Comparison of ENCODE assay signal across 10 cellular contexts in the genomic region with DNA sequence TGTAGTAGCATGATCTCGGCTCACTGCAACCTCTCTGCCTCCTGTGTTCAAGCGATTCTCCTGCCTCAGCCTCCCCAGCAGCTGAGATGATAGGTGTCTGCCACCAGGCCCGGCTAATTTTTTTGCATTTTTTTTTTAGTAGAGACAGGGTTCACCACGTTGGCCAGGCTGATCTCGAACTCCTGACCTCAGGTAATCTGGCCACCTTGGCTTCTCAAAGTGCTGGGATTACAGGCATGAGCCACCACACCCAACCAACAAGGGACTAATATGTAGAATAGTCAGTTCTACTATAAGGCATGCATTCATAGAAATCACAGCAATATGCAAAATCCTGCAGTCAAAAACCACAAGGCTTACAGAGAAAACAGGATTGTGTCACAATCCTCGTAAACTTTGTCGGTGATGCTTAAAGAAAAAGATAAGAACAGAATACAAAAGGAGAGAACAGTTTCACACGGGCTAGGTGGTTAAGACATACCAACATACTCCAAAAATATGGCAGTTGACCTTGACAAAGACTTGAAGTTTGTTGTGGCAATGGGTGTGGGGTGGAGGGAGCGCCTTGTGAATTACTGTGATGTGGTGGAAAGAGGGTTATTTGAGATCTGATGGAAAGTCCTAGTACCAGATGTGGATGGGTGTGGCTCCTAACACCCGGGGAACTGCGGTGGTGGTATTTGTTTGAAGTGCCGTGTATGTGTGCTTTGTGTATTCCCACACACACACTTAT. TPM values are rescaled to one million over a fixed set of nuclear protein-coding genes. Genes with fewer than 3 reads are reported as not detected.
DNase-seq lines count a peak whose midpoint lies in the region; ATAC-seq and TF ChIP-seq lines count a peak whose summit lies in the region.
"Had no signal": no experiment of that assay in that cellular context is flagged by ENCODE, and none has a peak within 500 bp of the region (broad histone marks: within the 10 kb centered on the region; RNA-seq: fewer than 3 reads in every experiment).

No MANE protein-coding gene starts in this region.

- no peak for ATAC-seq in GM18907 (IDR thresholded peaks at IDR 0.05; ENCODE audit: unreplicated experiment)
- ATAC-seq in Right ventricle myocardium inferior, result no peak
- ATAC-seq: Panc1 had no signal

- intact Hi-C loops in vagina (cut with DNase I), result no loop called here
- intact Hi-C loops in Right ventricle myocardium inferior (cut with DNase I), result loop anchor here (10.0 kb wide), 1 partner anchor 343 kb away; no protein-coding TSS in a partner anchor

- H3K4me1 ChIP-seq in vagina, result peaks cover 42% of the 10 kb centered on the region

- no peaks in the 10 kb centered on the region for H3K36me3 ChIP-seq in vagina

- H3K27me3 ChIP-seq in vagina, result no peaks in the 10 kb centered on the region

- peak overlapping the region; percentile 15 for H3K27ac ChIP-seq in vagina

- DNase-seq in stimulated activated CD4-positive, alpha-beta T cell treated with anti-CD3 and anti-CD28 coated beads, Interleukin-1b, Interleukin-23, amount 100 ng/mL, for 48 hours, result peak; percentile 64
- no peak for DNase-seq in stimulated activated CD4-positive, alpha-beta T cell treated with anti-CD3 and anti-CD28 coated beads, Interleukin-12 subunit alpha, Interleukin-12 subunit beta, amount 100 ng/mL, for 4 hours
- peak; percentile 69 for DNase-seq in activated T-cell treated with anti-CD3 and anti-CD28 coated beads, Interleukin-2, amount 50 U/mL, for 1 hour
- DNase-seq in fibroblast of villous mesenchyme (ENCODE audit: low read depth), result peak; percentile 91
- DNase-seq in vagina (ENCODE audit: extremely low spot score in 2 of 2), result no peak
- no peak for DNase-seq in NCI-H526 treated with DMSO at 0.1 percent for 48 hours (lab: John Stamatoyannopoulos, UW)
- DNase-seq in Right ventricle myocardium inferior (ENCODE audit: missing footprints), result no peak
- DNase-seq: mesendoderm had no signal

- no peak for TF ChIP-seq POLR2A in vagina (IDR thresholded peaks at IDR 0.05)

- TF ChIP-seq CTCF in fibroblast of villous mesenchyme (IDR thresholded peaks at IDR 0.05; ENCODE audit: insufficient read depth, low read depth, low read length) (no peak), vagina (IDR thresholded peaks at IDR 0.05) (no peak)

- H3K4me3 ChIP-seq in fibroblast of villous mesenchyme (ENCODE audit: low read depth, low read length) (no peak overlapping the region), vagina (no peak overlapping the region)

- no peaks in the 10 kb centered on the region for H3K9me3 ChIP-seq in vagina

RNA-seq across cellular contexts. Expression of a gene that starts 12.5 kb away (rescaled TPM):
- 76.9 and 101 TPM in 2 replicates for total RNA-seq in fibroblast of villous mesenchyme
- total RNA-seq in vagina, result 72.2 TPM
- total RNA-seq in Right ventricle myocardium inferior, result 49.6 TPM

RNA-seq across cellular contexts. Expression of a gene that starts 13.2 kb away (rescaled TPM):
- 0.32 and 0.43 TPM in 2 replicates for total RNA-seq in fibroblast of villous mesenchyme
- total RNA-seq in vagina, result 5.4 TPM
- total RNA-seq in Right ventricle myocardium inferior, result 0.76 TPM

RNA-seq across cellular contexts. Expression of a gene that starts 23.1 kb away (rescaled TPM):
- 3.0 and 3.9 TPM in 2 replicates for total RNA-seq in fibroblast of villous mesenchyme
- total RNA-seq in vagina, result 15.5 TPM
- 14.5 TPM for total RNA-seq in Right ventricle myocardium inferior

RNA-seq across cellular contexts. Expression of a gene that starts 40.1 kb away (rescaled TPM):
- 115 and 162 TPM in 2 replicates for total RNA-seq in fibroblast of villous mesenchyme
- total RNA-seq in vagina, result 22.6 TPM
- 7.4 TPM for total RNA-seq in Right ventricle myocardium inferior

RNA-seq across cellular contexts. Expression of a gene that starts 55.4 kb away (rescaled TPM):
- total RNA-seq in fibroblast of villous mesenchyme, result 39.7 and 44.8 TPM in 2 replicates
- total RNA-seq in vagina, result 166 TPM
- total RNA-seq in Right ventricle myocardium inferior, result 105 TPM

Comparison
In these comparisons a context has a peak if more than half of its experiments do, and no peak if none do; other contexts are left out.
1. DNase-seq: peak in stimulated activated CD4-positive, alpha-beta T cell treated with anti-CD3 and anti-CD28 coated beads, Interleukin-1b, Interleukin-23, amount 100 ng/mL, for 48 hours (single experiment), activated T-cell treated with anti-CD3 and anti-CD28 coated beads, Interleukin-2, amount 50 U/mL, for 1 hour (single experiment) and fibroblast of villous mesenchyme (single experiment); none in stimulated activated CD4-positive, alpha-beta T cell treated with anti-CD3 and anti-CD28 coated beads, Interleukin-12 subunit alpha, Interleukin-12 subunit beta, amount 100 ng/mL, for 4 hours (single experiment), vagina (0 of 2), NCI-H526 treated with DMSO at 0.1 percent for 48 hours (single experiment) and Right ventricle myocardium inferior (single experiment).